In genomic region chr7:50499092-50499491, GRCh38 we compare ENCODE assay signal across 29 cellular contexts.
"Had no signal": no experiment of that assay in that cellular context is flagged by ENCODE, and none has a peak within 500 bp of the region (broad histone marks: within the 10 kb centered on the region; RNA-seq: fewer than 3 reads in every experiment).

No MANE protein-coding gene starts in this region.

- H3K27ac ChIP-seq: left lung, lower lobe of right lung, neural progenitor cell, ovary, right atrium auricular region, right lobe of liver, suprapubic skin, thoracic aorta, tibial artery, vagina had no signal

- H3K36me3 Mint-ChIP-seq: immature natural killer cell, mesothelial cell of epicardium, naive B cell, natural killer cell, neural progenitor cell, type B pancreatic cell had no signal

- H3K27ac Mint-ChIP-seq: immature natural killer cell; mesothelial cell of epicardium; natural killer cell; nephron progenitor cell; neural progenitor cell; progenitor cell of endocrine pancreas; stimulated activated naive CD8-positive, alpha-beta T cell treated with anti-CD3 and anti-CD28 coated beads, Interleukin-15, Interleukin-2, amounts not matched to agents 100 ng/mL and 50 ng/mL, for 24 hours; type B pancreatic cell had no signal

- H3K4me1 ChIP-seq: neural progenitor cell had no signal

- H3K4me3 Mint-ChIP-seq: immature natural killer cell; mesothelial cell of epicardium; naive B cell; natural killer cell; nephron progenitor cell; neural progenitor cell; stimulated activated naive CD8-positive, alpha-beta T cell treated with anti-CD3 and anti-CD28 coated beads, Interleukin-15, Interleukin-2, amounts not matched to agents 100 ng/mL and 50 ng/mL, for 24 hours; type B pancreatic cell had no signal

- H3K9me3 ChIP-seq: left lung, lower lobe of right lung, ovary, right atrium auricular region, right lobe of liver, suprapubic skin, thoracic aorta, tibial artery, vagina had no signal

- H3K9me3 Mint-ChIP-seq: immature natural killer cell; natural killer cell; stimulated activated naive CD8-positive, alpha-beta T cell treated with anti-CD3 and anti-CD28 coated beads, Interleukin-15, Interleukin-2, amounts not matched to agents 100 ng/mL and 50 ng/mL, for 24 hours had no signal

- H3K4me1 Mint-ChIP-seq: immature natural killer cell, mesothelial cell of epicardium, naive B cell, natural killer cell had no signal

- H3K36me3 ChIP-seq: left lung, lower lobe of right lung, neural progenitor cell, ovary, right atrium auricular region, right lobe of liver, suprapubic skin, thoracic aorta, tibial artery, vagina had no signal

- H3K9ac ChIP-seq: neural progenitor cell had no signal

- H3K4me3 ChIP-seq: left lung, lower lobe of right lung, neural progenitor cell, ovary, right atrium auricular region, right lobe of liver, smooth muscle cell, suprapubic skin, thoracic aorta, tibial artery, vagina had no signal

- H3K4me2 ChIP-seq: neural progenitor cell, smooth muscle cell had no signal

- ATAC-seq: left colon, left lung, lower lobe of right lung, natural killer cell, right lobe of liver had no signal

- DNase-seq: hypothalamus; immature natural killer cell; kidney; left colon; left lung; lower lobe of right lung; mammary epithelial cell; mesendoderm; naive B cell; natural killer cell; nephron progenitor cell; ovary; stimulated activated CD4-positive, alpha-beta T cell treated with anti-CD3 and anti-CD28 coated beads, Interleukin-12 subunit alpha, Interleukin-12 subunit beta, amount 100 ng/mL, for 4 hours; stimulated activated CD4-positive, alpha-beta T cell treated with anti-CD3 and anti-CD28 coated beads, Interleukin-15, amount 100 ng/mL, for 24 hours; stimulated activated CD4-positive, alpha-beta T cell treated with anti-CD3 and anti-CD28 coated beads, Interleukin-2, amount 100 ng/mL, for 24 hours; stimulated activated CD4-positive, alpha-beta T cell treated with anti-CD3 and anti-CD28 coated beads, Interleukin-4, amount 100 ng/mL, for 1 hour; stimulated activated naive CD4-positive, alpha-beta T cell; tibial artery had no signal

- H2AFZ ChIP-seq: neural progenitor cell had no signal

- H3K27me3 ChIP-seq: left lung, neural progenitor cell, ovary, right atrium auricular region, right lobe of liver, suprapubic skin, tibial artery, vagina had no signal
